In genomic region chr6:129608886-129609540, GRCh38 we compare ENCODE assay signal across 21 cellular contexts.
DNase-seq lines count a peak whose midpoint lies in the region; ATAC-seq and TF ChIP-seq lines count a peak whose summit lies in the region.
"Had no signal": no experiment of that assay in that cellular context is flagged by ENCODE, and none has a peak within 500 bp of the region (broad histone marks: within the 10 kb centered on the region; RNA-seq: fewer than 3 reads in every experiment).

No MANE protein-coding gene starts in this region.

- peak overlapping the region; percentile 25 for H3K9ac ChIP-seq in adipocyte (ENCODE audit: low read length)
- H3K9ac ChIP-seq in PC-3 (ENCODE audit: low read length): no peak overlapping the region

- no peaks in the 10 kb centered on the region for H3K9me2 ChIP-seq in PC-3 (replicated peaks; ENCODE audit: low read length)

- H3F3A ChIP-seq in PC-3 (ENCODE audit: low read length, unreplicated experiment): no peaks in the 10 kb centered on the region

- ATAC-seq in HG03565 (IDR thresholded peaks at IDR 0.05; ENCODE audit: unreplicated experiment) (no peak), PC-3 (no peak)
- ATAC-seq: activated CD8-positive, alpha-beta T cell treated with anti-CD3 and anti-CD28 coated beads, Interleukin-2, amount 10 ng/mL, durations not matched to agents 7 days and 5 days; activated T-cell treated with anti-CD3 and anti-CD28 coated beads, Interleukin-2, amount 50 U/mL, for 4 hours; stimulated activated naive CD8-positive, alpha-beta T cell treated with anti-CD3 and anti-CD28 coated beads, Interleukin-15, Interleukin-2, amounts not matched to agents 100 U/mL and 50 U/mL, for 24 hours had no signal

- CTCF ChIA-PET in PC-3 (lab: Charles Lee): no interaction called here

- H3K36me3 ChIP-seq in adipocyte (ENCODE audit: control insufficient read depth, insufficient read depth, low read length, severe bottlenecking): peaks cover 23% of the 10 kb centered on the region
- no peaks in the 10 kb centered on the region for H3K36me3 ChIP-seq in PC-3 (ENCODE audit: low read depth, low read length)
- H3K36me3 ChIP-seq: tibial nerve had no signal

- H3K4me1 ChIP-seq in adipocyte (ENCODE audit: control insufficient read depth, insufficient read depth, low read length) (peaks cover 40% of the 10 kb centered on the region), PC-3 (ENCODE audit: insufficient read depth, low read length) (no peaks in the 10 kb centered on the region)

- no peaks in the 10 kb centered on the region for H3K9me3 ChIP-seq in adipocyte (ENCODE audit: control insufficient read depth, low read length)
- H3K9me3 ChIP-seq in PC-3 (ENCODE audit: low read length): no peaks in the 10 kb centered on the region
- H3K9me3 ChIP-seq: HAP-1, heart left ventricle, tibial nerve had no signal

- no peak for TF ChIP-seq CTCF in PC-3 (conservative IDR thresholded peaks at IDR 0.05; ENCODE audit: low read depth, low read length)

- no peaks in the 10 kb centered on the region for H4K20me1 ChIP-seq in PC-3 (ENCODE audit: low read length)

- no peaks in the 10 kb centered on the region for H3K27me3 ChIP-seq in adipocyte (replicated peaks; ENCODE audit: control insufficient read depth, insufficient read depth, low read length)
- no peaks in the 10 kb centered on the region for H3K27me3 ChIP-seq in PC-3 (ENCODE audit: low read length)
- H3K27me3 ChIP-seq: brain microvascular endothelial cell, heart left ventricle, tibial nerve had no signal

- no peak overlapping the region for H3K27ac ChIP-seq in PC-3 (ENCODE audit: low read length)
- H3K27ac ChIP-seq: brain microvascular endothelial cell had no signal

- intact Hi-C loops in PC-3 (cut with micrococcal nuclease): no loop called here

- DNase-seq in DMS 273 treated with DMSO at 0.1 percent for 48 hours (lab: John Stamatoyannopoulos, UW): peak; percentile 21
- peak; percentile 91 for DNase-seq in NCI-H1105 treated with DMSO at 0.1 percent for 48 hours (lab: John Stamatoyannopoulos, UW)
- DNase-seq in adipocyte (ENCODE audit: low read depth): no peak
- peak; percentile 27 for DNase-seq in retina
- no peak for DNase-seq in NCI-H1417 (lab: John Stamatoyannopoulos, UW)
- no peak for DNase-seq in PC-3
- DNase-seq: activated CD8-positive, alpha-beta T cell treated with anti-CD3 and anti-CD28 coated beads, Interleukin-2, amount 10 ng/mL, durations not matched to agents 7 days and 5 days; activated T-cell treated with anti-CD3 and anti-CD28 coated beads, Interleukin-2, amount 50 U/mL, for 4 hours; brain microvascular endothelial cell; heart left ventricle; midbrain; NCI-H1694; nephron progenitor cell; RPMI8226; small intestine; stimulated activated CD4-positive, alpha-beta T cell treated with anti-CD3 and anti-CD28 coated beads, Interleukin-2, amount 100 ng/mL, for 48 hours; stimulated activated naive CD8-positive, alpha-beta T cell treated with anti-CD3 and anti-CD28 coated beads, Interleukin-15, Interleukin-2, amounts not matched to agents 100 U/mL and 50 U/mL, for 24 hours; T1000 had no signal

- no TSS peak for BruUV-seq in PC-3 (replicated peaks; lab: Mats Ljungman, UMichigan)

- no peak overlapping the region for H2AFZ ChIP-seq in PC-3 (ENCODE audit: low read length)

- H3K4me2 ChIP-seq in PC-3 (ENCODE audit: low read length): no peak overlapping the region

- H3K4me3 ChIP-seq in adipocyte (ENCODE audit: low read length) (peak overlapping the region; percentile 18), PC-3 (ENCODE audit: low read length) (no peak overlapping the region)
- H3K4me3 ChIP-seq: HAP-1, heart left ventricle, tibial nerve had no signal

- H3K79me2 ChIP-seq in PC-3 (ENCODE audit: low read length): no peaks in the 10 kb centered on the region

- POLR2A ChIA-PET in PC-3 (lab: Charles Lee; ENCODE audit: unreplicated experiment): no interaction called here

Comparison
In these comparisons a context has a peak if more than half of its experiments do, and no peak if none do; other contexts are left out.
1. DNase-seq: peak in DMS 273 treated with DMSO at 0.1 percent for 48 hours (single experiment), NCI-H1105 treated with DMSO at 0.1 percent for 48 hours (single experiment) and retina (single experiment); none in adipocyte (single experiment), NCI-H1417 (0 of 3) and PC-3 (single experiment).